ENCODE assay signal across 21 cellular contexts in the genomic region with DNA sequence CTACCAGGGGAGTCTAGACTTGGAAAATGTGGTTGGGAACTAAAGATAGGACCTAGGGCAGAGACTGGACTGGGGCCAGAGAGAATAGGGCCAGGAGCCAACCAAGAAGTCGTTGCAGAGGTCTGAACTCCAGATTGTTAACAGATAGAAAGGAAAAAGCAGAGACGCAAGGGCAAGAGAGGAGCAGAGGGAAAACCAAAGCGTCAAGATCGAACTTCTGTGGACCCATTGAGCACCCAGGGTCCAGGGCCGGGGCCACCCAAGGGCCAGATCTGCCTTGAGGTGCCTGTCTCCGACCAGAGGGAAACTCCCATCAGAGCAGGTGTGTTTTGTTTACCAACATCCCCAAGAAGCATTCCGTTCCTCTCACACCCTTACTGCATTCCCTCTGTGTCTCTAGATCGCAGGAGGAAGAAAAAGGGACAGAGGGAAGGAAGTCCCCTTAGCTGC.
DNase-seq lines count a peak whose midpoint lies in the region; ATAC-seq and TF ChIP-seq lines count a peak whose summit lies in the region.
"Had no signal": no experiment of that assay in that cellular context is flagged by ENCODE, and none has a peak within 500 bp of the region (broad histone marks: within the 10 kb centered on the region; RNA-seq: fewer than 3 reads in every experiment).

No MANE protein-coding gene starts in this region.

- TF ChIP-seq POLR2A in suprapubic skin (IDR thresholded peaks at IDR 0.05) = no peak

- no peaks in the 10 kb centered on the region for H3K9me3 ChIP-seq in colonic mucosa
- no peaks in the 10 kb centered on the region for H3K9me3 ChIP-seq in mucosa of stomach (ENCODE audit: control insufficient read depth, low read length)
- H3K9me3 ChIP-seq in suprapubic skin = no peaks in the 10 kb centered on the region
- H3K9me3 ChIP-seq: right lobe of liver had no signal

- WGBS in suprapubic skin = 53% methylated on average over 8 of the region's 8 CpGs

- no peak for DNase-seq in activated CD4-positive, alpha-beta T cell treated with anti-CD3 and anti-CD28 coated beads for 36 hours
- DNase-seq in activated CD4-positive, alpha-beta T cell treated with anti-CD3 and anti-CD28 coated beads for 1 hour = no peak
- DNase-seq in colonic mucosa (peak; percentile 66), suprapubic skin (ENCODE audit: low spot score in 2 of 2) (no peak), NCI-H510A (lab: John Stamatoyannopoulos, UW) (no peak), dermis blood vessel endothelial cell (no peak), omental fat pad (ENCODE audit: low spot score) (no peak)
- DNase-seq: activated naive CD4-positive, alpha-beta T cell treated with Interleukin-2 at 50 U/mL for 16 hours; activated T-cell treated with anti-CD3 and anti-CD28 coated beads, Interleukin-2, amount 50 U/mL, for 48 hours; AML-193; amygdala; CD8-positive, alpha-beta T cell; KBM-7; MV-4-11; naive B cell; NCI-H524; right lobe of liver; stimulated activated CD8-positive, alpha-beta memory T cell treated with anti-CD3 and anti-CD28 coated beads, Interleukin-4, amount 100 ng/mL, for 48 hours had no signal

- no peaks in the 10 kb centered on the region for H3K36me3 ChIP-seq in colonic mucosa
- no peaks in the 10 kb centered on the region for H3K36me3 ChIP-seq in mucosa of stomach (ENCODE audit: control insufficient read depth, insufficient read depth, low read length)
- H3K36me3 ChIP-seq in suprapubic skin = no peaks in the 10 kb centered on the region
- H3K36me3 ChIP-seq: right lobe of liver had no signal

- H3K4me1 Mint-ChIP-seq in activated CD4-positive, alpha-beta T cell treated with anti-CD3 and anti-CD28 coated beads for 36 hours = peaks cover 12% of the 10 kb centered on the region
- H3K4me1 Mint-ChIP-seq: naive B cell had no signal

- no peak for ATAC-seq in activated CD4-positive, alpha-beta T cell treated with anti-CD3 and anti-CD28 coated beads for 36 hours
- no peak for ATAC-seq in omental fat pad (ENCODE audit: low FRiP score)
- ATAC-seq: CD8-positive, alpha-beta T cell had no signal

- H3K27me3 ChIP-seq in colonic mucosa (no peaks in the 10 kb centered on the region), mucosa of stomach (ENCODE audit: control insufficient read depth, insufficient read depth, low read length) (no peaks in the 10 kb centered on the region), suprapubic skin (no peaks in the 10 kb centered on the region)
- H3K27me3 ChIP-seq: right lobe of liver had no signal

- H3K27me3 Mint-ChIP-seq in activated CD4-positive, alpha-beta T cell treated with anti-CD3 and anti-CD28 coated beads for 36 hours = no peaks in the 10 kb centered on the region

- H3K4me1 ChIP-seq in colonic mucosa (no peaks in the 10 kb centered on the region), mucosa of stomach (ENCODE audit: control insufficient read depth, insufficient read depth, low read length) (peaks cover 30% of the 10 kb centered on the region), suprapubic skin (peaks cover 7% of the 10 kb centered on the region)

- H3K9me3 Mint-ChIP-seq in activated CD4-positive, alpha-beta T cell treated with anti-CD3 and anti-CD28 coated beads for 36 hours (ENCODE audit: low read depth) = no peaks in the 10 kb centered on the region
- H3K9me3 Mint-ChIP-seq: CD8-positive, alpha-beta T cell; naive B cell; T-helper 1 cell treated with Interleukin-12 subunit alpha and Interleukin-12 subunit beta and Interleukin-4 antibody, amounts not matched to agents 30 μg/mL and 1 μg/mL, for 36 hours had no signal

- H3K9ac ChIP-seq in colonic mucosa (ENCODE audit: low read depth in 2 of 2, low read length in 2 of 2) (peak overlapping the region in 1 of 2 donors; percentile 42), mucosa of stomach (ENCODE audit: low read length) (peak overlapping the region; percentile 25)

- TF ChIP-seq CTCF in colonic mucosa (IDR thresholded peaks at IDR 0.05) = no peak
- TF ChIP-seq CTCF in suprapubic skin (IDR thresholded peaks at IDR 0.05) = no peak
- no peak for TF ChIP-seq CTCF in omental fat pad (IDR thresholded peaks at IDR 0.05)

- H3K4me3 ChIP-seq in colonic mucosa = no peak overlapping the region
- H3K4me3 ChIP-seq in mucosa of stomach (ENCODE audit: low read length) = no peak overlapping the region
- no peak overlapping the region for H3K4me3 ChIP-seq in suprapubic skin
- H3K4me3 ChIP-seq: coronary artery, right lobe of liver had no signal

- no peaks in the 10 kb centered on the region for H3K36me3 Mint-ChIP-seq in activated CD4-positive, alpha-beta T cell treated with anti-CD3 and anti-CD28 coated beads for 36 hours (ENCODE audit: low read depth)
- H3K36me3 Mint-ChIP-seq: CD8-positive, alpha-beta T cell; naive B cell had no signal

- POLR2A ChIA-PET in activated CD4-positive, alpha-beta T cell treated with anti-CD3 and anti-CD28 coated beads for 36 hours (lab: Charles Lee) = interaction anchor here (0.6 kb wide), 1 partner anchor 215 kb away, joined by 3 read pairs; no protein-coding TSS in a partner anchor

- TF ChIP-seq EP300 in suprapubic skin (IDR thresholded peaks at IDR 0.05) = no peak

- H3K4me3 Mint-ChIP-seq in activated CD4-positive, alpha-beta T cell treated with anti-CD3 and anti-CD28 coated beads for 36 hours = no peak overlapping the region
- H3K4me3 Mint-ChIP-seq: CD8-positive, alpha-beta T cell; naive B cell; T-helper 1 cell treated with Interleukin-12 subunit alpha and Interleukin-12 subunit beta and Interleukin-4 antibody, amounts not matched to agents 30 μg/mL and 1 μg/mL, for 36 hours had no signal

- CTCF ChIA-PET in activated CD4-positive, alpha-beta T cell treated with anti-CD3 and anti-CD28 coated beads for 36 hours (lab: Charles Lee) = no interaction called here

- intact Hi-C loops in activated CD4-positive, alpha-beta T cell treated with anti-CD3 and anti-CD28 coated beads for 36 hours (cut with DNase I, micrococcal nuclease) = no loop called here
- intact Hi-C loops in colonic mucosa (cut with DNase I) = no loop called here

- H3K27ac Mint-ChIP-seq in activated CD4-positive, alpha-beta T cell treated with anti-CD3 and anti-CD28 coated beads for 36 hours = peak overlapping the region; percentile 30
- H3K27ac Mint-ChIP-seq: CD8-positive, alpha-beta T cell; T-helper 1 cell treated with Interleukin-12 subunit alpha and Interleukin-12 subunit beta and Interleukin-4 antibody, amounts not matched to agents 30 μg/mL and 1 μg/mL, for 36 hours had no signal

- peak overlapping the region; percentile 68 for H3K27ac ChIP-seq in colonic mucosa
- H3K27ac ChIP-seq in suprapubic skin = peak overlapping the region; percentile 10
- H3K27ac ChIP-seq: coronary artery, right lobe of liver had no signal
